Comparison of ENCODE assay signal across 19 cellular contexts in genomic region chr12:54075431-54075830, GRCh38. TPM values are rescaled to one million over a fixed set of nuclear protein-coding genes. Genes with fewer than 3 reads are reported as not detected.
A peak's percentile ranks its signal among the peaks of the same experiment; 100 is the strongest.
DNase-seq lines count a peak whose midpoint lies in the region; ATAC-seq and TF ChIP-seq lines count a peak whose summit lies in the region.
"Had no signal": no experiment of that assay in that cellular context is flagged by ENCODE, and none has a peak within 500 bp of the region (broad histone marks: within the 10 kb centered on the region; RNA-seq: fewer than 3 reads in every experiment).

No MANE protein-coding gene starts in this region.

- H3K4me3 ChIP-seq in GM23338 (peak overlapping the region; percentile 26), esophagus muscularis mucosa (no peak overlapping the region)
- H3K4me3 ChIP-seq: A549, BLaER1, K562 had no signal

- TF ChIP-seq EP300 in esophagus muscularis mucosa (IDR thresholded peaks at IDR 0.05): no peak

- DNase-seq in GM23338 (ENCODE audit: low spot score): peak; percentile 51
- DNase-seq in T-helper 17 cell: no peak
- no peak for DNase-seq in esophagus muscularis mucosa (ENCODE audit: extremely low spot score)
- no peak for DNase-seq in T-helper 2 cell
- DNase-seq in Ammon's horn (ENCODE audit: low spot score): no peak
- DNase-seq: AML-193; CD4-positive, alpha-beta memory T cell; DMS79 treated with DMSO at 0.1 percent for 48 hours; GF-D8; GOT3; HCEC 1CT had no signal

- intact Hi-C loops in esophagus muscularis mucosa (cut with DNase I): no loop called here

- H3K4me2 ChIP-seq in GM23338: peak overlapping the region; percentile 61
- H3K4me2 ChIP-seq: A549, BLaER1 had no signal

- no peaks in the 10 kb centered on the region for H3K9me2 ChIP-seq in GM23338 (ENCODE audit: insufficient read depth)

- H3F3A ChIP-seq in GM23338 (replicated peaks; ENCODE audit: low read depth): 0 out of 2 replicates have a peak, but pooled peaks cover 13% of the 10 kb centered on the region

- peaks cover 51% of the 10 kb centered on the region for H3K4me1 ChIP-seq in GM23338 (ENCODE audit: insufficient read depth)
- peaks cover 0 to 39% (median 31%) of the 10 kb centered on the region in 4 donors for H3K4me1 ChIP-seq in esophagus muscularis mucosa
- H3K4me1 ChIP-seq: A549, BLaER1 had no signal

- no peak for TF ChIP-seq POLR2A in esophagus muscularis mucosa (IDR thresholded peaks at IDR 0.05; ENCODE audit: low read depth)

- 65% methylated on average over 6 of the region's 7 CpGs for WGBS in esophagus muscularis mucosa

- H3K36me3 ChIP-seq in GM23338 (ENCODE audit: insufficient read depth) (no peaks in the 10 kb centered on the region), esophagus muscularis mucosa (no peaks in the 10 kb centered on the region)
- H3K36me3 ChIP-seq: BLaER1 had no signal

- no peak overlapping the region for H2AFZ ChIP-seq in GM23338

- H3K27ac Mint-ChIP-seq in GM23338 (no peak overlapping the region), T-helper 17 cell (peak overlapping the region; percentile 29), nephron (peak overlapping the region; percentile 49 to 79 (median 63))
- H3K27ac Mint-ChIP-seq: CD14-positive monocyte; CD4-positive, alpha-beta memory T cell had no signal

- H3K4me3 Mint-ChIP-seq in GM23338 (peak overlapping the region; percentile 22; the same call in 2 of the 3 replicates), T-helper 17 cell (no peak overlapping the region), nephron (no peak overlapping the region)
- H3K4me3 Mint-ChIP-seq: CD14-positive monocyte; CD4-positive, alpha-beta memory T cell had no signal

- H3K27me3 Mint-ChIP-seq in GM23338 (ENCODE audit: insufficient read depth, low read depth, poor library complexity) (peaks cover 64% of the 10 kb centered on the region), T-helper 17 cell (peaks cover 60% of the 10 kb centered on the region), nephron (ENCODE audit: low read depth) (peaks cover 9% of the 10 kb centered on the region)

- H3K9me3 ChIP-seq in T-helper 17 cell (ENCODE audit: control insufficient read depth, low read length, poor library complexity, severe bottlenecking) (no peaks in the 10 kb centered on the region), esophagus muscularis mucosa (no peaks in the 10 kb centered on the region)
- H3K9me3 ChIP-seq: A549, BLaER1 had no signal

- H3K27ac ChIP-seq in GM23338 (ENCODE audit: low read depth) (peak overlapping the region; percentile 12; the same call in 1 of the 2 replicates), esophagus muscularis mucosa (replicated peaks in 1 of 4) (peak overlapping the region in 3 of 4 donors; percentile 95 to 96 (median 95))
- H3K27ac ChIP-seq: 22Rv1, A549, BLaER1, HL-60 had no signal

- H3K79me2 ChIP-seq in GM23338 (replicated peaks; ENCODE audit: insufficient read depth): no peaks in the 10 kb centered on the region

- ATAC-seq in GM23338 (peak; percentile 38), T-helper 17 cell (no peak), GM21367 (IDR thresholded peaks at IDR 0.05; ENCODE audit: unreplicated experiment) (no peak)
- ATAC-seq: A549 had no signal

- H3K9me3 Mint-ChIP-seq in GM23338 (no peaks in the 10 kb centered on the region; the same call in 2 of the 3 replicates), nephron (no peaks in the 10 kb centered on the region)
- H3K9me3 Mint-ChIP-seq: CD14-positive monocyte; CD4-positive, alpha-beta memory T cell had no signal

- TF ChIP-seq CTCF in GM23338 (conservative IDR thresholded peaks at IDR 0.05; ENCODE audit: low read depth in 2 of 2): no peak
- no peak for TF ChIP-seq CTCF in esophagus muscularis mucosa (IDR thresholded peaks at IDR 0.05)
- TF ChIP-seq CTCF in nephron (IDR thresholded peaks at IDR 0.05; ENCODE audit: unreplicated experiment in 3 of 3): no peak

- H3K36me3 Mint-ChIP-seq in GM23338 (ENCODE audit: low read depth) (no peaks in the 10 kb centered on the region), T-helper 17 cell (ENCODE audit: low read depth) (peaks cover 2% of the 10 kb centered on the region), nephron (ENCODE audit: low read depth) (peaks cover 17% of the 10 kb centered on the region)
- H3K36me3 Mint-ChIP-seq: CD14-positive monocyte; CD4-positive, alpha-beta memory T cell had no signal

- H3K27me3 ChIP-seq in GM23338 (ENCODE audit: insufficient read depth): peaks cover 94% of the 10 kb centered on the region
- no peaks in the 10 kb centered on the region for H3K27me3 ChIP-seq in esophagus muscularis mucosa

- no peaks in the 10 kb centered on the region; the same call in none of the 2 replicates for H4K20me1 ChIP-seq in GM23338 (replicated peaks; ENCODE audit: insufficient read depth)

- H3K4me1 Mint-ChIP-seq in GM23338 (peaks cover 52% of the 10 kb centered on the region), T-helper 17 cell (peaks cover 2% of the 10 kb centered on the region), nephron (peaks cover 54% of the 10 kb centered on the region)
- H3K4me1 Mint-ChIP-seq: CD14-positive monocyte had no signal

TF ChIP-seq in GM23338, 12 proteins besides CTCF, POLR2A, EP300 and RAD21:
- TF ChIP-seq STAT1 (IDR thresholded peaks at IDR 0.05; ENCODE audit: unreplicated experiment) (no peak), EZH2phosphoT487 (IDR thresholded peaks at IDR 0.05; ENCODE audit: unreplicated experiment) (no peak), ZNF331 (CRISPR knock-in tag; IDR thresholded peaks at IDR 0.05; ENCODE audit: low read depth) (no peak), ZNF114 (CRISPR knock-in tag; IDR thresholded peaks at IDR 0.05) (no peak), REST (IDR thresholded peaks at IDR 0.05; ENCODE audit: unreplicated experiment) (no peak), POLR2AphosphoS5 (IDR thresholded peaks at IDR 0.05; ENCODE audit: low read depth) (no peak), JUNB (IDR thresholded peaks at IDR 0.05; ENCODE audit: unreplicated experiment) (no peak), CREB1 (CRISPR knock-in tag; IDR thresholded peaks at IDR 0.05; ENCODE audit: low read depth) (no peak)

RNA-seq across cellular contexts. Expression of gene HOXC4, which starts 21.8 kb away (rescaled TPM):
- total RNA-seq in GM23338 (2014; rRNA removed; shearing (Covaris generic)): not detected in 2 replicates
- not detected in 2 replicates for polyA plus RNA-seq in GM23338 (2016; fragmentation: Nextera tagmentation; extraction: Ambion mirVana)
- total RNA-seq in T-helper 17 cell: not detected
- 1 to 10 TPM in 3 of 4 donors, under 1 TPM in 1; 0.83 to 3.6 (median 2.5) TPM for total RNA-seq in esophagus muscularis mucosa
- total RNA-seq: CD4-positive, alpha-beta memory T cell had no signal
- polyA plus RNA-seq: CD14-positive monocyte; CD4-positive, alpha-beta memory T cell had no signal

RNA-seq across cellular contexts. Expression of gene HOXC5, which starts 42.6 kb away (rescaled TPM):
- total RNA-seq in GM23338 (2014; rRNA removed; shearing (Covaris generic)): not detected in 2 replicates
- polyA plus RNA-seq in GM23338 (2016; fragmentation: Nextera tagmentation; extraction: Ambion mirVana): not detected in 2 replicates
- total RNA-seq in T-helper 17 cell (not detected), esophagus muscularis mucosa (1 to 10 TPM in 1 of 4 donors, under 1 TPM in 1, not detected in 2; 0.83 to 2.0 TPM)
- total RNA-seq: CD4-positive, alpha-beta memory T cell had no signal
- polyA plus RNA-seq: CD14-positive monocyte; CD4-positive, alpha-beta memory T cell had no signal

RNA-seq across cellular contexts. Expression of gene HOXC6, which starts 47.2 kb away (rescaled TPM):
- not detected in 2 replicates for total RNA-seq in GM23338 (2014; rRNA removed; shearing (Covaris generic))
- not detected in 2 replicates for polyA plus RNA-seq in GM23338 (2016; fragmentation: Nextera tagmentation; extraction: Ambion mirVana)
- total RNA-seq in T-helper 17 cell: not detected
- total RNA-seq in esophagus muscularis mucosa: under 1 TPM in 3 of 4 donors, not detected in 1; 0.23 to 0.42 (median 0.32) TPM
- total RNA-seq: CD4-positive, alpha-beta memory T cell had no signal
- polyA plus RNA-seq: CD14-positive monocyte; CD4-positive, alpha-beta memory T cell had no signal
